ENCODE assay signal across 1 cellular context in genomic region chr19:10565028-10565566, GRCh38.
TF ChIP-seq lines count a peak whose summit lies in the region.

No MANE protein-coding gene starts in this region.

TF ChIP-seq in GM12878, 131 proteins besides CTCF, POLR2A, EP300 and RAD21:
- TF ChIP-seq MTA2 (IDR thresholded peaks at IDR 0.05; ENCODE audit: low read depth) (0 out of 2 replicates have a peak, but pooled peaks have one; percentile 14), NBN (IDR thresholded peaks at IDR 0.05) (peak; percentile 64; the same call in 1 of the 2 replicates), YY1 (IDR thresholded peaks at IDR 0.05; ENCODE audit: low read depth, low read length) (peak; percentile 65; the same call in 1 of the 2 replicates), MYC (IDR thresholded peaks at IDR 0.05; ENCODE audit: insufficient read depth, insufficient read length, insufficient replicate concordance, low read length, severe bottlenecking) (peak; percentile 33), KAT2A (conservative IDR thresholded peaks at IDR 0.05; ENCODE audit: control insufficient read depth, low read depth, low read length) (no peak), MLLT1 (IDR thresholded peaks at IDR 0.05) (0 out of 2 replicates have a peak, but pooled peaks have one; percentile 19), SUZ12 (IDR thresholded peaks at IDR 0.05; ENCODE audit: unreplicated experiment) (no peak), EGR1 (IDR thresholded peaks at IDR 0.05; ENCODE audit: borderline replicate concordance in 1 of 2, low read depth in 2 of 2, low read length in 2 of 2) (0 out of 3 replicates have a peak, but pooled peaks of 1 of the 2 experiments have one; percentile 20), MAX (IDR thresholded peaks at IDR 0.05; ENCODE audit: low read depth, low read length) (peak; percentile 69; the same call in 1 of the 2 replicates), RELB (IDR thresholded peaks at IDR 0.05; ENCODE audit: low read depth) (0 out of 2 replicates have a peak, but pooled peaks have one; percentile 26), PRDM15 (CRISPR knock-in tag; IDR thresholded peaks at IDR 0.05) (no peak), HDGF (IDR thresholded peaks at IDR 0.05) (peak; percentile 82), MXI1 (IDR thresholded peaks at IDR 0.05; ENCODE audit: low read depth, low read length) (peak; percentile 75), CBX5 (IDR thresholded peaks at IDR 0.05; ENCODE audit: low read depth) (no peak), PKNOX1 (IDR thresholded peaks at IDR 0.05) (peak; percentile 24; the same call in 1 of the 2 replicates)
